18 cellular contexts compared by ENCODE assay signal in genomic region chr3:16896094-16896627, GRCh38. TPM values are rescaled to one million over a fixed set of nuclear protein-coding genes. Genes with fewer than 3 reads are reported as not detected.
DNase-seq lines count a peak whose midpoint lies in the region; ATAC-seq, FAIRE-seq and TF ChIP-seq lines count a peak whose summit lies in the region.
"Had no signal": no experiment of that assay in that cellular context is flagged by ENCODE, and none has a peak within 500 bp of the region (broad histone marks: within the 10 kb centered on the region; RNA-seq: fewer than 3 reads in every experiment).

No MANE protein-coding gene starts in this region.

- ATAC-seq in heart left ventricle (no peak), Right ventricle myocardium inferior (no peak)
- no peak for ATAC-seq in effector memory CD8-positive, alpha-beta T cell (replicated peaks)
- no peak for ATAC-seq in stimulated activated naive B cell treated with anti-CD40 and anti-IgM and Interleukin-4, amounts not matched to agents 10 μg/mL and 1 μg/mL and 100 μg/mL, for 72 hours (replicated peaks)

- no peaks in the 10 kb centered on the region for H3K9me3 ChIP-seq in heart left ventricle
- H3K9me3 ChIP-seq in effector memory CD4-positive, alpha-beta T cell (ENCODE audit: control insufficient read depth, low read length), result no peaks in the 10 kb centered on the region
- H3K9me3 ChIP-seq: SJCRH30, uterus had no signal

- H3K9me3 Mint-ChIP-seq in effector memory CD8-positive, alpha-beta T cell, result no peaks in the 10 kb centered on the region
- peaks cover 0 to 2% of the 10 kb centered on the region in 2 donors for H3K9me3 Mint-ChIP-seq in stimulated activated naive B cell treated with anti-CD40 and anti-IgM and Interleukin-4, amounts not matched to agents 10 μg/mL and 1 μg/mL and 100 μg/mL, for 72 hours

- H3K4me1 Mint-ChIP-seq in effector memory CD8-positive, alpha-beta T cell (ENCODE audit: low read depth in 2 of 2), result peaks cover 70 to 88% of the 10 kb centered on the region in 2 donors
- peaks cover 52 to 89% of the 10 kb centered on the region in 2 donors for H3K4me1 Mint-ChIP-seq in stimulated activated naive B cell treated with anti-CD40 and anti-IgM and Interleukin-4, amounts not matched to agents 10 μg/mL and 1 μg/mL and 100 μg/mL, for 72 hours

- H3K4me1 ChIP-seq in heart left ventricle, result peaks cover 0 to 62% (median 29%) of the 10 kb centered on the region in 12 donors
- H3K4me1 ChIP-seq in effector memory CD4-positive, alpha-beta T cell (ENCODE audit: control insufficient read depth, insufficient read depth, low read length, poor library complexity, severe bottlenecking), result peaks cover 51% of the 10 kb centered on the region
- H3K4me1 ChIP-seq: SJCRH30, uterus had no signal

- H3K4me3 Mint-ChIP-seq in effector memory CD8-positive, alpha-beta T cell, result peak overlapping the region; percentile 22 to 57
- H3K4me3 Mint-ChIP-seq in stimulated activated naive B cell treated with anti-CD40 and anti-IgM and Interleukin-4, amounts not matched to agents 10 μg/mL and 1 μg/mL and 100 μg/mL, for 72 hours, result peak overlapping the region; percentile 81 to 84

- H3K27me3 ChIP-seq in heart left ventricle, result no peaks in the 10 kb centered on the region
- no peaks in the 10 kb centered on the region for H3K27me3 ChIP-seq in effector memory CD4-positive, alpha-beta T cell (replicated peaks; ENCODE audit: control insufficient read depth, insufficient read depth, low read length, poor library complexity, severe bottlenecking)
- H3K27me3 ChIP-seq: SJCRH30, uterus had no signal

- DNase-seq in heart left ventricle, result no peak
- no peak for DNase-seq in Right ventricle myocardium inferior (ENCODE audit: missing footprints)
- no peak for DNase-seq in HTR-8/SVneo (ENCODE audit: insufficient read length, low spot score)
- DNase-seq in effector memory CD8-positive, alpha-beta T cell, result no peak
- DNase-seq in stimulated activated naive B cell treated with anti-CD40 and anti-IgM and Interleukin-4, amounts not matched to agents 10 μg/mL and 1 μg/mL and 100 μg/mL, for 72 hours, result no peak
- DNase-seq in T-helper 9 cell, result no peak
- no peak for DNase-seq in AG08395 (ENCODE audit: low spot score)
- DNase-seq in effector memory CD4-positive, alpha-beta T cell, result no peak
- DNase-seq: activated CD4-positive, alpha-beta T cell treated with anti-CD3 and anti-CD28 coated beads for 48 hours; amniotic stem cell; GF-D8; H7; NCI-H1930; NCI-H446 treated with DMSO at 0.1 percent for 48 hours; SJCRH30; T1000; uterus had no signal

- H3K36me3 Mint-ChIP-seq in effector memory CD8-positive, alpha-beta T cell (ENCODE audit: insufficient read depth), result peaks cover 4% of the 10 kb centered on the region
- H3K36me3 Mint-ChIP-seq in stimulated activated naive B cell treated with anti-CD40 and anti-IgM and Interleukin-4, amounts not matched to agents 10 μg/mL and 1 μg/mL and 100 μg/mL, for 72 hours, result peaks cover 4 to 13% of the 10 kb centered on the region in 2 donors

- no peak for TF ChIP-seq POLR2A in heart left ventricle (IDR thresholded peaks at IDR 0.05)

- FAIRE-seq in HTR-8/SVneo (lab: Jason Lieb, UNC), result peak; percentile 46
- FAIRE-seq: endometrium had no signal

- intact Hi-C loops in heart left ventricle (cut with DNase I) (loop anchor here in 3 of 10 donors (5.0 kb wide), 3 partner anchors 129 to 241 kb away; no protein-coding TSS in a partner anchor), Right ventricle myocardium inferior (cut with DNase I) (loop anchor here (5.0 kb wide), 1 partner anchor 261 kb away; no protein-coding TSS in a partner anchor)

- peak overlapping the region; percentile 86 to 87 for H3K27ac Mint-ChIP-seq in effector memory CD8-positive, alpha-beta T cell
- H3K27ac Mint-ChIP-seq in stimulated activated naive B cell treated with anti-CD40 and anti-IgM and Interleukin-4, amounts not matched to agents 10 μg/mL and 1 μg/mL and 100 μg/mL, for 72 hours, result peak overlapping the region; percentile 98

- no peaks in the 10 kb centered on the region for H3K36me3 ChIP-seq in heart left ventricle
- no peaks in the 10 kb centered on the region for H3K36me3 ChIP-seq in effector memory CD4-positive, alpha-beta T cell (ENCODE audit: control insufficient read depth, insufficient read depth, low read length)
- H3K36me3 ChIP-seq: SJCRH30, uterus had no signal

- no peak for TF ChIP-seq CTCF in heart left ventricle (IDR thresholded peaks at IDR 0.05)

- H3K4me3 ChIP-seq in heart left ventricle, result no peak overlapping the region
- H3K4me3 ChIP-seq in effector memory CD4-positive, alpha-beta T cell (ENCODE audit: insufficient read depth, low read depth, low read length, poor library complexity, severe bottlenecking), result no peak overlapping the region
- H3K4me3 ChIP-seq: SJCRH30, uterus had no signal

- WGBS in heart left ventricle, 4 donors, result 53 to 61% (median 56%) methylated on average over 5 of the region's 5 CpGs

- peak overlapping the region in 10 of 12 donors; percentile 21 to 79 (median 64) for H3K27ac ChIP-seq in heart left ventricle
- H3K27ac ChIP-seq in effector memory CD4-positive, alpha-beta T cell (ENCODE audit: insufficient read depth, low read length, poor library complexity, severe bottlenecking), result no peak overlapping the region
- H3K27ac ChIP-seq: SJCRH30, uterus had no signal

- no peaks in the 10 kb centered on the region for H3K27me3 Mint-ChIP-seq in effector memory CD8-positive, alpha-beta T cell
- H3K27me3 Mint-ChIP-seq in stimulated activated naive B cell treated with anti-CD40 and anti-IgM and Interleukin-4, amounts not matched to agents 10 μg/mL and 1 μg/mL and 100 μg/mL, for 72 hours, result no peaks in the 10 kb centered on the region

RNA-seq across cellular contexts. Expression of gene PLCL2, which starts 11.4 kb away (rescaled TPM):
- 10 to 100 TPM; 47.1 to 80.9 (median 54.7) TPM for total RNA-seq in heart left ventricle
- 10 to 100 TPM; 10.4 to 21.1 TPM for polyA plus RNA-seq in heart left ventricle
- 72.9 TPM for total RNA-seq in Right ventricle myocardium inferior
